8 cellular contexts compared by ENCODE assay signal in the genomic region with DNA sequence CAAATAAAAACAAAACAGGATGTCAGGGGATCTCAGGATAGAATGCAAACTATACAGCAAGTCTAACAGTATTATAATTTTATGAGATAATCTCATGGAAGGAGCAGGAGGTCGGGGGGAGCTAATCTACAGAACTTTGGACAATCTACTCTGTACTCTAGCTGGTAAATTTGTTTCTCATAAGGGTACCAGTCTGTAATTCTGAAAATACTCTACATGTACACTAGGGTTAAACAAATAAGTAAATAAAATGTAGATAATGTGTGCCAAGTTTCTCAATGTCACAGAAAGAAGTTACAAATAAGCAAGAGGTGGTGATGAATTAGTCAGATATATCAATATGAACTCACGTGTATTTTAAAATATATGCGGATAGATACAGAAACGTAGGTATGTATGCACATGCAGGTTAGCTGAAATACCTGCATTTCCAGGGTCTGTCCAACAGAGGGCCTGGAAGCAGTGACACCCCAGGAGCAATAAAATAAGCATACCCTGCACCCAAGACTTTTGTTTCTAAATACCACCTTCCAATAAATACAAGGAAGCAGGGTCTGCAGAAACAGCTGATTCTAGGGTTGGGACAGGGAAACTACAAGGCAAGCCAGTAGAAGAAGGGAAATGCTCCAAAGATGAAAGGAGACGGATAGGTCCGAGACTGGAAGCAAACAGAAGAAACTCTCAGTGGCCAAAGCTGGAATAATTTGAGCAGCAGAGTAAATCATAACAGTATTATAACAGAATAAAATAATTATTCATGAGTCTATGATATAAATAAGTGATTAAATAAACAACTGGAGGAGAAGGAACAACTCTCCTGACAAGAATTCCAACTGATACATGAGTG. TPM values are rescaled to one million over a fixed set of nuclear protein-coding genes. Genes with fewer than 3 reads are reported as not detected.
DNase-seq lines count a peak whose midpoint lies in the region; ATAC-seq, FAIRE-seq and TF ChIP-seq lines count a peak whose summit lies in the region.

No MANE protein-coding gene starts in this region.

- H3K79me2 ChIP-seq in keratinocyte (ENCODE audit: control insufficient read depth, insufficient read depth, low read length) = peaks cover 54% of the 10 kb centered on the region

- H2AFZ ChIP-seq in keratinocyte (ENCODE audit: control insufficient read depth, low read length) = no peak overlapping the region

- H3K4me3 ChIP-seq in adrenal gland = no peak overlapping the region
- H3K4me3 ChIP-seq in keratinocyte (ENCODE audit: control insufficient read depth in 2 of 3, extremely low read depth in 1 of 3, insufficient read depth in 2 of 3, low read depth in 1 of 3, low read length in 3 of 3) = no peak overlapping the region

- intact Hi-C loops in adrenal gland (cut with DNase I) = no loop called here

- H3K27ac ChIP-seq in adrenal gland = no peak overlapping the region
- no peak overlapping the region for H3K27ac ChIP-seq in keratinocyte (ENCODE audit: control insufficient read depth, insufficient read depth, low read length)

- peak; percentile 73 for ATAC-seq in HG02678 (IDR thresholded peaks at IDR 0.05; ENCODE audit: unreplicated experiment)

- H3K27me3 ChIP-seq in adrenal gland = no peaks in the 10 kb centered on the region
- no peaks in the 10 kb centered on the region for H3K27me3 ChIP-seq in keratinocyte (ENCODE audit: control insufficient read depth, extremely low read depth, insufficient read depth, low read length)

- H3K9me1 ChIP-seq in keratinocyte (ENCODE audit: control insufficient read depth, extremely low read depth, insufficient read depth, low read length) = no peaks in the 10 kb centered on the region

- no peak for FAIRE-seq in keratinocyte (lab: Jason Lieb, UNC)

- peak; percentile 11 to 23 for DNase-seq in SHP77 (lab: John Stamatoyannopoulos, UW)
- no peak for DNase-seq in SHP77 treated with DMSO at 0.1 percent for 48 hours (lab: John Stamatoyannopoulos, UW)
- peak; percentile 47 for DNase-seq in RKO (ENCODE audit: low spot score)
- DNase-seq in adrenal gland = peak; percentile 18 to 66 (median 28)
- DNase-seq in keratinocyte (ENCODE audit: low read depth, low spot score) = peak; percentile 2
- peak in 2 of 3 experiments; percentile 21 to 31 for DNase-seq in stimulated activated CD4-positive, alpha-beta T cell treated with anti-CD3 and anti-CD28 coated beads, TNF-alpha, amount 100 ng/mL, for 4 hours (ENCODE audit: low read depth in 3 of 3)
- DNase-seq in superior temporal gyrus (ENCODE audit: extremely low spot score) = no peak

- TF ChIP-seq CTCF in adrenal gland (IDR thresholded peaks at IDR 0.05) (peak; percentile 30 to 69 (median 64)), keratinocyte (optimal IDR thresholded peaks at IDR 0.05 in 1 of 3, IDR thresholded peaks at IDR 0.05 in 1 of 3, conservative IDR thresholded peaks at IDR 0.05 in 1 of 3; ENCODE audit: extremely low read depth in 1 of 3, insufficient read depth in 2 of 3, low read length in 3 of 3) (peak; percentile 68 to 79 (median 72))

- H3K4me2 ChIP-seq in keratinocyte (ENCODE audit: control insufficient read depth, extremely low read depth, insufficient read depth, low read depth, low read length) = no peak overlapping the region

- H3K9ac ChIP-seq in keratinocyte (ENCODE audit: control insufficient read depth, extremely low read depth, insufficient read depth, low read length) = no peak overlapping the region

- TF ChIP-seq POLR2A in adrenal gland (IDR thresholded peaks at IDR 0.05) = no peak

- H3K36me3 ChIP-seq in adrenal gland (replicated peaks in 1 of 2) = no peaks in the 10 kb centered on the region
- H3K36me3 ChIP-seq in keratinocyte (ENCODE audit: control insufficient read depth in 2 of 2, extremely low read depth in 1 of 2, insufficient read depth in 2 of 2, low read length in 2 of 2) = no peaks in the 10 kb centered on the region

- 58 to 66% (median 61%) methylated on average over 6 of the region's 6 CpGs for WGBS in adrenal gland, 4 donors

- H3K4me1 ChIP-seq in adrenal gland (replicated peaks in 1 of 2) = no peaks in the 10 kb centered on the region
- H3K4me1 ChIP-seq in keratinocyte (ENCODE audit: control insufficient read depth, extremely low read depth, insufficient read depth, low read length) = no peaks in the 10 kb centered on the region

- H3K9me3 ChIP-seq in adrenal gland (replicated peaks in 1 of 3) (no peaks in the 10 kb centered on the region), keratinocyte (ENCODE audit: control insufficient read depth, low read depth, low read length) (no peaks in the 10 kb centered on the region)

- H4K20me1 ChIP-seq in keratinocyte (ENCODE audit: control insufficient read depth, extremely low read depth, insufficient read depth, low read length) = no peaks in the 10 kb centered on the region

- dilution Hi-C loops in keratinocyte (cut with MboI; ENCODE audit: extremely low pct_ligation_motif_present, low sequenced_read_pairs) = no loop called here

RNA-seq across cellular contexts. Expression of a gene that starts 27.8 kb away (rescaled TPM):
- total RNA-seq in adrenal gland = 1 to 10 TPM in 7 of 8 donors, under 1 TPM in 1; 0.61 to 3.1 (median 2.2) TPM
- 1 to 10 TPM; 2.3 to 5.4 (median 3.1) TPM for polyA plus RNA-seq in adrenal gland
- polyA plus RNA-seq in keratinocyte = 6.7 to 16.0 TPM (median 11.5 TPM) in 3 replicates
- 14.5 TPM for polyA plus RNA-seq in keratinocyte (2011; ENCODE audit: low read depth)
- 5.5 and 7.9 TPM in 2 replicates for polyA plus RNA-seq in keratinocyte (2011; cell fraction: cytosol; rRNA removed)
- 11.2 and 16.8 TPM in 2 replicates for polyA plus RNA-seq in keratinocyte (2011; cell fraction: nucleus; rRNA removed)
- polyA plus RNA-seq in keratinocyte (2012; ENCODE audit: low replicate concordance) = 7.3 and 7.4 TPM in 2 replicates
- 2.5 to 7.0 TPM (median 4.1 TPM) in 3 replicates for polyA minus RNA-seq in keratinocyte
- 3.3 TPM for polyA minus RNA-seq in keratinocyte (2011; cell fraction: cytosol; rRNA and poly(A)+ RNA removed)
- polyA minus RNA-seq in keratinocyte (2011; cell fraction: nucleus; rRNA and poly(A)+ RNA removed) = 4.7 and 6.4 TPM in 2 replicates

Comparison
In these comparisons a context has a peak if more than half of its experiments do, and no peak if none do; other contexts are left out.
1. DNase-seq: peak in SHP77 (2 of 2), RKO (single experiment), adrenal gland (7 of 7), keratinocyte (single experiment) and stimulated activated CD4-positive, alpha-beta T cell treated with anti-CD3 and anti-CD28 coated beads, TNF-alpha, amount 100 ng/mL, for 4 hours (2 of 3); none in SHP77 treated with DMSO at 0.1 percent for 48 hours (single experiment) and superior temporal gyrus (single experiment).